Comparison of ENCODE assay signal across 19 cellular contexts in genomic region chr4:48722509-48723446, GRCh38. TPM values are rescaled to one million over a fixed set of nuclear protein-coding genes. Genes with fewer than 3 reads are reported as not detected.
DNase-seq lines count a peak whose midpoint lies in the region; ATAC-seq and FAIRE-seq lines count a peak whose summit lies in the region.
"Had no signal": no experiment of that assay in that cellular context is flagged by ENCODE, and none has a peak within 500 bp of the region (broad histone marks: within the 10 kb centered on the region; RNA-seq: fewer than 3 reads in every experiment).

No MANE protein-coding gene starts in this region.

- peak overlapping the region in 10 of 11 experiments; percentile 1 to 41 (median 21); a peak in 12 of 22 replicates for H3K4me2 ChIP-seq in BLaER1 treated with 17β-estradiol and CSF1 and Interleukin-3, amounts not matched to agents 10 nM and 100 nM

- H3K27me3 Mint-ChIP-seq in memory B cell, result no peaks in the 10 kb centered on the region
- H3K27me3 Mint-ChIP-seq in activated T-helper 1 cell treated with anti-CD3 and anti-CD28 coated beads, Interleukin-12 subunit alpha, Interleukin-12 subunit beta, Interleukin-2, Interleukin-4 antibody, amounts not matched to agents 30 ng/mL and 10 ng/mL and 1 ng/mL, durations not matched to agents 14 hours and 24 hours and 36 hours (ENCODE audit: insufficient read depth), result no peaks in the 10 kb centered on the region
- H3K27me3 Mint-ChIP-seq: activated B cell treated with CpG ODN at 0.5 μM for 24 hours had no signal

- peaks cover 5 to 50% (median 34%) of the 10 kb centered on the region in 11 experiments for H3K9me3 ChIP-seq in BLaER1 treated with 17β-estradiol and CSF1 and Interleukin-3, amounts not matched to agents 10 nM and 100 nM (replicated peaks in 1 of 11)
- H3K9me3 ChIP-seq: thoracic aorta had no signal

- H3K36me3 ChIP-seq in BLaER1 treated with 17β-estradiol and CSF1 and Interleukin-3, amounts not matched to agents 10 nM and 100 nM, result peaks cover 0 to 48% (median 25%) of the 10 kb centered on the region in 11 experiments; a peak in 17 of 22 replicates
- H3K36me3 ChIP-seq: thoracic aorta had no signal

- 0 out of 22 replicates have a peak overlapping the region, but pooled peaks of 1 of the 11 experiments have one; percentile 5 for H3K27ac ChIP-seq in BLaER1 treated with 17β-estradiol and CSF1 and Interleukin-3, amounts not matched to agents 10 nM and 100 nM
- peak overlapping the region; percentile 5 for H3K27ac ChIP-seq in caudate nucleus (ENCODE audit: low read depth, low read length)
- H3K27ac ChIP-seq: thoracic aorta had no signal

- peaks cover 17% of the 10 kb centered on the region for H3K36me3 Mint-ChIP-seq in memory B cell
- H3K36me3 Mint-ChIP-seq in activated T-helper 1 cell treated with anti-CD3 and anti-CD28 coated beads, Interleukin-12 subunit alpha, Interleukin-12 subunit beta, Interleukin-2, Interleukin-4 antibody, amounts not matched to agents 30 ng/mL and 10 ng/mL and 1 ng/mL, durations not matched to agents 14 hours and 24 hours and 36 hours (ENCODE audit: low read depth), result peaks cover 18% of the 10 kb centered on the region

- FAIRE-seq in GM18507 (lab: Jason Lieb, UNC), result peak; percentile 48
- FAIRE-seq: bronchial epithelial cell had no signal

- peaks cover 5% of the 10 kb centered on the region for H3K9me3 Mint-ChIP-seq in memory B cell
- peaks cover 10% of the 10 kb centered on the region for H3K9me3 Mint-ChIP-seq in activated T-helper 1 cell treated with anti-CD3 and anti-CD28 coated beads, Interleukin-12 subunit alpha, Interleukin-12 subunit beta, Interleukin-2, Interleukin-4 antibody, amounts not matched to agents 30 ng/mL and 10 ng/mL and 1 ng/mL, durations not matched to agents 14 hours and 24 hours and 36 hours

- intact Hi-C loops in activated T-helper 1 cell treated with anti-CD3 and anti-CD28 coated beads, Interleukin-12 subunit alpha, Interleukin-12 subunit beta, Interleukin-2, Interleukin-4 antibody, amounts not matched to agents 30 ng/mL and 10 ng/mL and 1 ng/mL, durations not matched to agents 14 hours and 24 hours and 36 hours (cut with micrococcal nuclease), result no loop called here

- H3K4me3 Mint-ChIP-seq in memory B cell, result no peak overlapping the region
- no peak overlapping the region for H3K4me3 Mint-ChIP-seq in activated T-helper 1 cell treated with anti-CD3 and anti-CD28 coated beads, Interleukin-12 subunit alpha, Interleukin-12 subunit beta, Interleukin-2, Interleukin-4 antibody, amounts not matched to agents 30 ng/mL and 10 ng/mL and 1 ng/mL, durations not matched to agents 14 hours and 24 hours and 36 hours
- H3K4me3 Mint-ChIP-seq: activated B cell treated with CpG ODN at 0.5 μM for 24 hours, nephron had no signal

- no peak for ATAC-seq in memory B cell (ENCODE audit: low read depth)

- no peak for DNase-seq in GM18507 (ENCODE audit: extremely low spot score, insufficient read length, low read depth)
- DNase-seq in caudate nucleus (lab: John Stamatoyannopoulos, UW), result no peak
- no peak for DNase-seq in memory B cell (ENCODE audit: low spot score in 2 of 2)
- DNase-seq in retina, result no peak
- no peak for DNase-seq in activated T-helper 1 cell treated with anti-CD3 and anti-CD28 coated beads, Interleukin-12 subunit alpha, Interleukin-12 subunit beta, Interleukin-2, Interleukin-4 antibody, amounts not matched to agents 30 ng/mL and 10 ng/mL and 1 ng/mL, durations not matched to agents 14 hours and 24 hours and 36 hours (ENCODE audit: low spot score)
- DNase-seq in effector CD8-positive, alpha-beta T cell (lab: John Stamatoyannopoulos, UW), result no peak
- no peak for DNase-seq in SIG-M5 (lab: John Stamatoyannopoulos, UW)
- DNase-seq: activated B cell treated with CpG ODN at 0.5 μM for 24 hours; activated gamma-delta T cell treated with Interleukin-2 at 50 U/mL for 16 hours; H7; kidney glomerular epithelial cell; NCI-H2107; NCI-H82; stimulated activated CD4-positive, alpha-beta T cell treated with anti-CD3 and anti-CD28 coated beads, Interleukin-2, amount 100 ng/mL, for 24 hours; T-helper 1 cell had no signal

- H3K4me1 Mint-ChIP-seq in memory B cell, result peaks cover 41% of the 10 kb centered on the region
- H3K4me1 Mint-ChIP-seq in activated T-helper 1 cell treated with anti-CD3 and anti-CD28 coated beads, Interleukin-12 subunit alpha, Interleukin-12 subunit beta, Interleukin-2, Interleukin-4 antibody, amounts not matched to agents 30 ng/mL and 10 ng/mL and 1 ng/mL, durations not matched to agents 14 hours and 24 hours and 36 hours (ENCODE audit: low read depth), result peaks cover 52% of the 10 kb centered on the region

- H3K27me3 ChIP-seq in BLaER1 treated with 17β-estradiol and CSF1 and Interleukin-3, amounts not matched to agents 10 nM and 100 nM, result no peaks in the 10 kb centered on the region

- no peak overlapping the region for H3K4me3 ChIP-seq in BLaER1 treated with 17β-estradiol and CSF1 and Interleukin-3, amounts not matched to agents 10 nM and 100 nM
- H3K4me3 ChIP-seq: thoracic aorta had no signal

- H3K4me1 ChIP-seq in BLaER1 treated with 17β-estradiol and CSF1 and Interleukin-3, amounts not matched to agents 10 nM and 100 nM, result peaks cover 11 to 41% (median 16%) of the 10 kb centered on the region in 10 experiments; a peak in 17 of 20 replicates

- peak overlapping the region in 1 of 11 experiments; percentile 29; a peak in 1 of 22 replicates for H3K9ac ChIP-seq in BLaER1 treated with 17β-estradiol and CSF1 and Interleukin-3, amounts not matched to agents 10 nM and 100 nM

- peak overlapping the region; percentile 73 for H3K27ac Mint-ChIP-seq in memory B cell
- H3K27ac Mint-ChIP-seq in activated T-helper 1 cell treated with anti-CD3 and anti-CD28 coated beads, Interleukin-12 subunit alpha, Interleukin-12 subunit beta, Interleukin-2, Interleukin-4 antibody, amounts not matched to agents 30 ng/mL and 10 ng/mL and 1 ng/mL, durations not matched to agents 14 hours and 24 hours and 36 hours, result no peak overlapping the region
- H3K27ac Mint-ChIP-seq: activated B cell treated with CpG ODN at 0.5 μM for 24 hours had no signal

- peaks cover 21 to 89% (median 54%) of the 10 kb centered on the region in 11 experiments; a peak in 18 of 22 replicates for H4K20me1 ChIP-seq in BLaER1 treated with 17β-estradiol and CSF1 and Interleukin-3, amounts not matched to agents 10 nM and 100 nM

RNA-seq across cellular contexts. Expression of gene FRYL, which starts 57.3 kb away (rescaled TPM):
- 70.3 and 80.0 TPM in 2 replicates for total RNA-seq in activated T-helper 1 cell treated with anti-CD3 and anti-CD28 coated beads, Interleukin-12 subunit alpha, Interleukin-12 subunit beta, Interleukin-2, Interleukin-4 antibody, amounts not matched to agents 30 ng/mL and 10 ng/mL and 1 ng/mL, durations not matched to agents 14 hours and 24 hours and 36 hours
